32 cellular contexts compared by ENCODE assay signal in the genomic region with DNA sequence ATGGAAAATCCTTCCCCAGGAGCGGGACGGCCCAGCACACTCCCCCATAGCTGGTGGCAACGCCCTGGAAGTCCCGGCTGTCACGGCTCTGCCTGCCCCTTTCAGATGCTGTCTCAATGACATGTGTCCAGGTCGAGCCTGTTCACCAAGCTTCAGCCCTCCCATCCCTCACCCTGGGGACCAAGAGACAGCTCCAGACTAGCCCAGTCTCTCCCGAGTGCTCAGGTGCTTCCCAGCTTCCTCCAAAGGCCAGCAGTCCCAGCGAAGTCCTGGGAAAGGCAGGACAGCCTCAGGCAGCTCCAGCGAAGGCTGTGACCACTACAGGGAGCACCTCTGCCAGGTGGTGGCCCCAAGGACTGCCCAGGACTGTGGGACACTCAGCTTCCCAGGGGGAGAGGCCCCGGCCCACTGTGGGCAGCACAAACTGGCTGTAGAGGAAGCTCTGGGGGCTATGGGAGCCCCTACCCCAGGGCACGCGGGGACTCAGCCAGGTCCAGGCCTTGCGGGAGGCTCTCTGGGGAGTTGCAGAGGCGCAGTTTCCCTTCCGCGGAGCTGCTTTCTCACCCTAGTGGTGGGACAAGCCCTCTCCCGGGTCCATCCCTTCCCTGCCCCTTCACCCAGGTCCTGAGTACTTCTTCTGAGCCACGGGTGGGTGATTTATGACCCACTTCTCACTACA. TPM values are rescaled to one million over a fixed set of nuclear protein-coding genes. Genes with fewer than 3 reads are reported as not detected.
DNase-seq lines count a peak whose midpoint lies in the region; ATAC-seq, FAIRE-seq and TF ChIP-seq lines count a peak whose summit lies in the region.
"Had no signal": no experiment of that assay in that cellular context is flagged by ENCODE, and none has a peak within 500 bp of the region (broad histone marks: within the 10 kb centered on the region; RNA-seq: fewer than 3 reads in every experiment).

No MANE protein-coding gene starts in this region.

- intact Hi-C loops in HepG2 (cut with micrococcal nuclease; ENCODE audit: unreplicated experiment), result no loop called here
- intact Hi-C loops in right lobe of liver (cut with DNase I), result no loop called here

- H3K27me3 ChIP-seq in HepG2 (ENCODE audit: control insufficient read depth in 1 of 2, insufficient read depth in 2 of 2, low read length in 2 of 2) (peaks cover 0 to 15% of the 10 kb centered on the region in 2 experiments; a peak in 3 of 5 replicates), right lobe of liver (no peaks in the 10 kb centered on the region), H1 (replicated peaks in 1 of 4; ENCODE audit: control insufficient read depth in 3 of 4, extremely low read depth in 1 of 4, insufficient read depth in 3 of 4, low read length in 3 of 4) (no peaks in the 10 kb centered on the region)

- CTCF ChIA-PET in HepG2 (lab: Yijun Ruan, JAX; ENCODE audit: low intra/inter-chr PET ratio, low total read pairs), result no interaction called here
- CTCF ChIA-PET in H1 (lab: Charles Lee; ENCODE audit: partially characterized antibody), result interaction anchor here (0.5 to 2.1 kb wide), 20 partner anchors 9 to 135 kb away, joined by 3 to 18 read pairs (median 4); no protein-coding TSS in a partner anchor

- H2BK20ac ChIP-seq in H1 (ENCODE audit: low read length), result no peak overlapping the region

- H3K18ac ChIP-seq in H1 (ENCODE audit: extremely low read depth, low read length), result peak overlapping the region; percentile 32; the same call in 1 of the 2 replicates

- H4K8ac ChIP-seq in H1 (ENCODE audit: extremely low read depth, insufficient read depth, low read length), result peak overlapping the region; percentile 39; the same call in 1 of the 2 replicates

- TF ChIP-seq RAD21 in HepG2 (CRISPR knock-in tag; IDR thresholded peaks at IDR 0.05) (no peak), H1 (IDR thresholded peaks at IDR 0.05 in 1 of 2, conservative IDR thresholded peaks at IDR 0.05 in 1 of 2; ENCODE audit: low read depth in 2 of 2, low read length in 2 of 2) (no peak)

- H3K4me3 Mint-ChIP-seq in natural killer cell treated with Interleukin-12 subunit alpha and Interleukin-12 subunit beta and Interleukin-15 and Interleukin-18, amount 100 ng/mL, for 72 hours, result no peak overlapping the region
- H3K4me3 Mint-ChIP-seq: activated naive CD8-positive, alpha-beta T cell treated with anti-CD3 and anti-CD28 coated beads for 36 hours; CD4-positive, CD25-positive, alpha-beta regulatory T cell had no signal

- H3K14ac ChIP-seq in H1 (ENCODE audit: insufficient read length), result no peak overlapping the region

- H3K79me2 ChIP-seq in HepG2 (ENCODE audit: insufficient read depth, low read length) (no peaks in the 10 kb centered on the region), H1 (ENCODE audit: control insufficient read depth in 1 of 2, insufficient read depth in 2 of 2, low read length in 2 of 2) (no peaks in the 10 kb centered on the region)

- H2BK120ac ChIP-seq in H1 (replicated peaks; ENCODE audit: low read depth, low read length), result no peak overlapping the region

- H3K23me2 ChIP-seq in H1 (ENCODE audit: low read depth, low read length), result no peaks in the 10 kb centered on the region

- H3K27ac Mint-ChIP-seq in natural killer cell treated with Interleukin-12 subunit alpha and Interleukin-12 subunit beta and Interleukin-15 and Interleukin-18, amount 100 ng/mL, for 72 hours, result no peak overlapping the region
- no peak overlapping the region for H3K27ac Mint-ChIP-seq in activated naive CD4-positive, alpha-beta T cell treated with anti-CD3 and anti-CD28 coated beads, Interleukin-2, amount 50 U/mL, for 72 hours
- H3K27ac Mint-ChIP-seq: activated naive CD8-positive, alpha-beta T cell treated with anti-CD3 and anti-CD28 coated beads for 36 hours; CD4-positive, CD25-positive, alpha-beta regulatory T cell had no signal

- POLR2A ChIA-PET in HepG2 (lab: Yijun Ruan, JAX), result interaction anchor here (0.7 to 1.6 kb wide), 2 partner anchors 87 to 104 kb away, joined by 3 to 4 read pairs; no protein-coding TSS in a partner anchor
- POLR2A ChIA-PET in H1 (lab: Charles Lee; ENCODE audit: partially characterized antibody), result interaction anchor here (0.6 to 1.7 kb wide), 4 partner anchors 14 to 187 kb away, joined by 3 to 4 read pairs (median 4); no protein-coding TSS in a partner anchor

- no peak overlapping the region for H3K56ac ChIP-seq in H1 (replicated peaks; ENCODE audit: insufficient read length, low read depth, low read length)

- no peaks in the 10 kb centered on the region for H3K9me3 Mint-ChIP-seq in natural killer cell treated with Interleukin-12 subunit alpha and Interleukin-12 subunit beta and Interleukin-15 and Interleukin-18, amount 100 ng/mL, for 72 hours
- no peaks in the 10 kb centered on the region for H3K9me3 Mint-ChIP-seq in activated naive CD4-positive, alpha-beta T cell treated with anti-CD3 and anti-CD28 coated beads, Interleukin-2, amount 50 U/mL, for 72 hours
- H3K9me3 Mint-ChIP-seq: activated naive CD8-positive, alpha-beta T cell treated with anti-CD3 and anti-CD28 coated beads for 36 hours; CD4-positive, CD25-positive, alpha-beta regulatory T cell had no signal

- no peaks in the 10 kb centered on the region for H4K20me1 ChIP-seq in HepG2 (ENCODE audit: insufficient read depth, low read length)
- peaks cover 0 to 1% of the 10 kb centered on the region in 2 experiments for H4K20me1 ChIP-seq in H1 (replicated peaks in 1 of 2; ENCODE audit: control insufficient read depth in 1 of 2, insufficient read depth in 2 of 2, low read length in 2 of 2)

- no peaks in the 10 kb centered on the region for H3K4me1 Mint-ChIP-seq in natural killer cell treated with Interleukin-12 subunit alpha and Interleukin-12 subunit beta and Interleukin-15 and Interleukin-18, amount 100 ng/mL, for 72 hours (ENCODE audit: low read depth in 2 of 2)

- no peak overlapping the region for H3K4me3 ChIP-seq in HepG2 (replicated peaks in 1 of 3; ENCODE audit: insufficient read depth in 1 of 3, low read depth in 2 of 3, low read length in 3 of 3)
- H3K4me3 ChIP-seq in right lobe of liver, result no peak overlapping the region
- no peak overlapping the region for H3K4me3 ChIP-seq in H1 (ENCODE audit: extremely low read depth in 1 of 4, insufficient read depth in 2 of 4, low read depth in 3 of 4, low read length in 4 of 4)
- H3K4me3 ChIP-seq: HAP-1, prostate gland had no signal

- no peaks in the 10 kb centered on the region for H3K36me3 Mint-ChIP-seq in natural killer cell treated with Interleukin-12 subunit alpha and Interleukin-12 subunit beta and Interleukin-15 and Interleukin-18, amount 100 ng/mL, for 72 hours
- no peaks in the 10 kb centered on the region for H3K36me3 Mint-ChIP-seq in activated naive CD4-positive, alpha-beta T cell treated with anti-CD3 and anti-CD28 coated beads, Interleukin-2, amount 50 U/mL, for 72 hours
- H3K36me3 Mint-ChIP-seq: activated naive CD8-positive, alpha-beta T cell treated with anti-CD3 and anti-CD28 coated beads for 36 hours; CD4-positive, CD25-positive, alpha-beta regulatory T cell had no signal

- H3K4ac ChIP-seq in H1 (replicated peaks; ENCODE audit: insufficient read length, low read depth, low read length), result no peak overlapping the region

- peak overlapping the region; percentile 84; the same call in 1 of the 2 replicates for H2BK12ac ChIP-seq in H1 (ENCODE audit: low read depth, low read length)

- no peak overlapping the region for H2AFZ ChIP-seq in HepG2 (ENCODE audit: low read length)
- 0 out of 2 replicates have a peak overlapping the region, but pooled peaks have one; percentile 33 for H2AFZ ChIP-seq in H1 (ENCODE audit: low read length)

- ATAC-seq in HepG2 (peak; percentile 78), right lobe of liver (no peak), HG03045 (IDR thresholded peaks at IDR 0.05; ENCODE audit: unreplicated experiment) (no peak), HG02642 (IDR thresholded peaks at IDR 0.05; ENCODE audit: poor library complexity, unreplicated experiment) (no peak)
- ATAC-seq in natural killer cell treated with Interleukin-12 subunit alpha and Interleukin-12 subunit beta and Interleukin-15 and Interleukin-18, amount 100 ng/mL, for 72 hours, result peak; percentile 29 to 55
- no peak for ATAC-seq in activated naive CD4-positive, alpha-beta T cell treated with anti-CD3 and anti-CD28 coated beads, Interleukin-2, amount 50 U/mL, for 72 hours
- ATAC-seq: left lobe of liver had no signal

- no peak overlapping the region for H3K27ac ChIP-seq in HepG2 (ENCODE audit: extremely low read length, insufficient read depth, low read length)
- H3K27ac ChIP-seq in right lobe of liver, result no peak overlapping the region
- no peak overlapping the region for H3K27ac ChIP-seq in H1 (ENCODE audit: low read depth, low read length)
- H3K27ac ChIP-seq: neutrophil, prostate gland had no signal

- H3K27me3 Mint-ChIP-seq in natural killer cell treated with Interleukin-12 subunit alpha and Interleukin-12 subunit beta and Interleukin-15 and Interleukin-18, amount 100 ng/mL, for 72 hours, result peaks cover 0 to 2% of the 10 kb centered on the region in 2 donors
- H3K27me3 Mint-ChIP-seq: activated naive CD8-positive, alpha-beta T cell treated with anti-CD3 and anti-CD28 coated beads for 36 hours had no signal

- FAIRE-seq in HepG2 (lab: Jason Lieb, UNC) (no peak), H1 (lab: Jason Lieb, UNC) (no peak)
- FAIRE-seq: bronchial epithelial cell, D721Med, GM19239, RCC 7860 had no signal

- peak; percentile 29; the same call in 1 of the 2 replicates for TF ChIP-seq CTCF in HepG2 (CRISPR knock-in tag; IDR thresholded peaks at IDR 0.05)
- TF ChIP-seq CTCF in right lobe of liver (IDR thresholded peaks at IDR 0.05), result no peak
- peak in 1 of 3 experiments; percentile 10; a peak in 1 of 4 replicates for TF ChIP-seq CTCF in H1 (IDR thresholded peaks at IDR 0.05; ENCODE audit: control extremely low read depth in 1 of 3, insufficient read depth in 1 of 3, low read depth in 1 of 3, low read length in 3 of 3)

- DNase-seq in HepG2 (ENCODE audit: low spot score) (no peak), right lobe of liver (no peak), H1 (ENCODE audit: low read depth in 1 of 2, low spot score in 2 of 2) (no peak), NCI-H82 (lab: John Stamatoyannopoulos, UW) (no peak)
- no peak for DNase-seq in natural killer cell treated with Interleukin-12 subunit alpha and Interleukin-12 subunit beta and Interleukin-15 and Interleukin-18, amount 100 ng/mL, for 72 hours (ENCODE audit: low spot score)
- no peak for DNase-seq in activated naive CD4-positive, alpha-beta T cell treated with anti-CD3 and anti-CD28 coated beads, Interleukin-2, amount 50 U/mL, for 72 hours (ENCODE audit: low spot score in 2 of 2)
- DNase-seq: activated CD4-positive, alpha-beta T cell treated with anti-CD3 and anti-CD28 coated beads for 48 hours; activated CD8-positive, alpha-beta memory T cell treated with anti-CD3 and anti-CD28 coated beads for 24 hours; activated effector memory CD4-positive, alpha-beta T cell treated with anti-CD3 and anti-CD28 coated beads, Interleukin-2, amount 50 U/mL, for 16 hours; activated naive CD8-positive, alpha-beta T cell treated with anti-CD3 and anti-CD28 coated beads for 36 hours; activated T-cell treated with anti-CD3 and anti-CD28 coated beads, Interleukin-2, amount 50 U/mL, for 1 hour; anterior cingulate cortex; CD4-positive, CD25-positive, alpha-beta regulatory T cell; hippocampal formation; MV-4-11; NCI-H1436; NCI-H2081; NCI-H226; NCI-H526 treated with DMSO at 0.1 percent for 48 hours; SIG-M5; stimulated activated CD4-positive, alpha-beta T cell treated with anti-CD3 and anti-CD28 coated beads, Interleukin-4, amount 100 ng/mL, for 24 hours; substantia nigra had no signal

- H4K91ac ChIP-seq in H1 (replicated peaks; ENCODE audit: insufficient read length, low read length), result no peak overlapping the region

- H3K9me3 ChIP-seq in HepG2 (ENCODE audit: low read length), result no peaks in the 10 kb centered on the region
- H3K9me3 ChIP-seq in right lobe of liver, result no peaks in the 10 kb centered on the region
- H3K9me3 ChIP-seq in H1 (ENCODE audit: insufficient read depth in 2 of 2, low read depth in 1 of 2, low read length in 1 of 2), result no peaks in the 10 kb centered on the region
- H3K9me3 ChIP-seq: HAP-1, neutrophil, prostate gland had no signal

- no peak overlapping the region for H3K9ac ChIP-seq in HepG2 (ENCODE audit: insufficient read depth, low read depth, low read length)
- H3K9ac ChIP-seq in H1 (replicated peaks in 1 of 4; ENCODE audit: extremely low read depth in 1 of 4, low read depth in 3 of 4, low read length in 3 of 4), result no peak overlapping the region

- H3K4me1 ChIP-seq in HepG2 (ENCODE audit: insufficient read depth, low read length) (peaks cover 19% of the 10 kb centered on the region), right lobe of liver (peaks cover 0 to 12% (median 0%) of the 10 kb centered on the region in 4 donors), H1 (replicated peaks in 1 of 4; ENCODE audit: control insufficient read depth in 3 of 4, insufficient read depth in 4 of 4, low read length in 3 of 4) (peaks cover 0 to 5% (median 4%) of the 10 kb centered on the region in 4 experiments; a peak in 3 of 7 replicates)
- H3K4me1 ChIP-seq: HAP-1, prostate gland had no signal

- TF ChIP-seq POLR2A in HepG2 (IDR thresholded peaks at IDR 0.05; ENCODE audit: insufficient read depth in 1 of 2, low read depth in 2 of 2, low read length in 2 of 2) (no peak), right lobe of liver (IDR thresholded peaks at IDR 0.05) (no peak), H1 (IDR thresholded peaks at IDR 0.05; ENCODE audit: control extremely low read depth in 1 of 2, low read depth in 2 of 2, low read length in 2 of 2) (no peak)

- 3% methylated on average over 6 of the region's 18 CpGs for WGBS in HepG2 (ENCODE audit: low lambda C conversion rate)
- WGBS in right lobe of liver (ENCODE audit: insufficient coverage, low coverage, low lambda C conversion rate, missing lambda C conversion rate), result 31% methylated on average over 2 of the region's 18 CpGs
- 73% methylated on average over 15 of the region's 18 CpGs; no CpG with 5 or more reads in 1 of the 2 experiments for WGBS in H1 (ENCODE audit: extremely low coverage in 1 of 2, insufficient coverage in 1 of 2, insufficient read length in 1 of 2, insufficient replicate concordance in 2 of 2, low coverage in 1 of 2, low lambda C conversion rate in 2 of 2, missing lambda C conversion rate in 1 of 2), 2 experiments

- H2AK5ac ChIP-seq in H1 (ENCODE audit: low read depth, low read length), result no peak overlapping the region

- H3K4me2 ChIP-seq in HepG2 (ENCODE audit: low read depth, low read length), result peak overlapping the region; percentile 31; the same call in 1 of the 2 replicates
- no peak overlapping the region for H3K4me2 ChIP-seq in H1 (ENCODE audit: insufficient read depth in 1 of 2, low read depth in 2 of 2, low read length in 2 of 2)

- peak overlapping the region; percentile 72; the same call in 1 of the 2 replicates for H2BK15ac ChIP-seq in H1 (ENCODE audit: low read length)

- H3K79me1 ChIP-seq in H1 (ENCODE audit: low read depth, low read length), result no peaks in the 10 kb centered on the region

- H3K23ac ChIP-seq in H1 (ENCODE audit: insufficient read length), result no peak overlapping the region

- H2BK5ac ChIP-seq in H1 (ENCODE audit: low read depth, low read length), result peak overlapping the region; percentile 66; the same call in 1 of the 2 replicates

- in situ Hi-C loops in HepG2 (cut with HindIII; ENCODE audit: extremely low pct_ligation_motif_present, low pct_unique_long_range_greater_than_20kb), result no loop called here

- no TSS peak for BruUV-seq in HepG2 (replicated peaks; lab: Mats Ljungman, UMichigan)

- H3K36me3 ChIP-seq in HepG2 (replicated peaks in 1 of 2; ENCODE audit: control insufficient read depth in 1 of 2, insufficient read depth in 2 of 2, low read length in 2 of 2), result no peaks in the 10 kb centered on the region
- no peaks in the 10 kb centered on the region for H3K36me3 ChIP-seq in right lobe of liver
- no peaks in the 10 kb centered on the region for H3K36me3 ChIP-seq in H1 (ENCODE audit: control insufficient read depth in 2 of 4, insufficient read depth in 4 of 4, low read length in 3 of 4)
- H3K36me3 ChIP-seq: HAP-1, neutrophil, prostate gland had no signal

- no peak overlapping the region for H4K5ac ChIP-seq in H1 (ENCODE audit: insufficient read length, low read depth, low read length)

- TF ChIP-seq EP300 in HepG2 (IDR thresholded peaks at IDR 0.05; ENCODE audit: low read depth in 2 of 2, low read length in 2 of 2) (no peak), HepG2 (CRISPR knock-in tag; IDR thresholded peaks at IDR 0.05; ENCODE audit: borderline replicate concordance) (no peak), H1 (IDR thresholded peaks at IDR 0.05; ENCODE audit: borderline replicate concordance in 1 of 2, low read depth in 2 of 2, low read length in 2 of 2) (no peak)

RNA-seq across cellular contexts. Expression of a gene that starts 33.6 kb away (rescaled TPM):
- 0.45 and 0.46 TPM in 2 replicates for total RNA-seq in HepG2 (2016; rRNA removed; fragmentation: Illumina TruSeq; extraction: Trizol)
- total RNA-seq in HepG2 (2016; cell fraction: cytosol; rRNA removed; fragmentation: Illumina TruSeq; extraction: Trizol; ENCODE audit: low read depth), result not detected in 2 replicates
- total RNA-seq in HepG2 (2016; cell fraction: insoluble cytoplasmic fraction; rRNA removed; fragmentation: Illumina TruSeq; extraction: Trizol), result 0.45 and 0.67 TPM in 2 replicates
- total RNA-seq in HepG2 (2016; cell fraction: membrane; rRNA removed; fragmentation: Illumina TruSeq; extraction: Trizol), result 0.31 and 0.40 TPM in 2 replicates
- total RNA-seq in HepG2 (2016; cell fraction: nucleus; rRNA removed; fragmentation: Illumina TruSeq; extraction: Trizol), result 0.34 and 0.94 TPM in 2 replicates
- 0.91 and 1.5 TPM in 2 replicates for polyA plus RNA-seq in HepG2 (2011; rRNA removed)
- polyA plus RNA-seq in HepG2 (2011; cell fraction: cytosol; rRNA removed), result 0.28 and 0.81 TPM in 2 replicates
- 7.5 and 18.0 TPM in 2 replicates for polyA plus RNA-seq in HepG2 (2011; cell fraction: nucleus; rRNA removed)
- polyA plus RNA-seq in HepG2 (2012), result 0.36 and 0.61 TPM in 2 replicates
- polyA plus RNA-seq in HepG2 (2016; cell fraction: cytosol; fragmentation: Illumina TruSeq; extraction: Trizol; ENCODE audit: low read depth), result not detected in 2 replicates
- polyA plus RNA-seq in HepG2 (2016; cell fraction: insoluble cytoplasmic fraction; fragmentation: Illumina TruSeq; extraction: Trizol; ENCODE audit: low read depth), result 0.16 and 0.42 TPM in 2 replicates
- 0.18 and 0.23 TPM in 2 replicates for polyA plus RNA-seq in HepG2 (2016; cell fraction: membrane; fragmentation: Illumina TruSeq; extraction: Trizol; ENCODE audit: low read depth)
- polyA plus RNA-seq in HepG2 (2016; cell fraction: nucleus; fragmentation: Illumina TruSeq; extraction: Trizol; ENCODE audit: insufficient read depth, low read depth), result 0.83 and 1.8 TPM in 2 replicates
- 2.4 and 123 TPM in 2 replicates for polyA minus RNA-seq in HepG2 (2011; rRNA and poly(A)+ RNA removed; ENCODE audit: low replicate concordance)
- 0.79 and 1.2 TPM in 2 replicates for polyA minus RNA-seq in HepG2 (2011; cell fraction: cytosol; rRNA and poly(A)+ RNA removed)
- polyA minus RNA-seq in HepG2 (2011; cell fraction: nucleus; rRNA and poly(A)+ RNA removed), result 1.5 and 2.1 TPM in 2 replicates
- total RNA-seq in right lobe of liver, result 100 to 1,000 TPM in 1 of 6 experiments, 10 to 100 TPM in 5; 23.2 to 122 (median 32.6) TPM
- total RNA-seq in H1 (2021; fragmentation: NEBNext Ultra II Directional; extraction: Animal tissue kit (Norgen Biotek cat#: 25700)), result 28.3 and 33.3 TPM in 2 replicates
- polyA plus RNA-seq in H1 (2011; rRNA removed), result 34.5 and 37.6 TPM in 2 replicates
- 24.9 TPM for polyA plus RNA-seq in H1 (2011; cell fraction: cytosol; rRNA removed)
- polyA plus RNA-seq in H1 (2011; cell fraction: nucleus; rRNA removed), result 145 TPM
- 23.2 to 37.9 TPM (median 33.7 TPM) in 4 replicates for polyA plus RNA-seq in H1 (2012, experiment 1 of 2)
- polyA plus RNA-seq in H1 (2012, experiment 2 of 2), result 38.1 TPM
- polyA plus RNA-seq in H1 (2013, experiment 1 of 2), result 22.4 TPM
- polyA plus RNA-seq in H1 (2013, experiment 2 of 2), result 21.9 TPM
- 14.2 and 16.0 TPM in 2 replicates for polyA minus RNA-seq in H1 (2011; rRNA and poly(A)+ RNA removed)
- polyA minus RNA-seq in H1 (2011; cell fraction: cytosol; rRNA and poly(A)+ RNA removed), result 19.6 TPM
- polyA minus RNA-seq in H1 (2011; cell fraction: nucleus; rRNA and poly(A)+ RNA removed), result 16.3 TPM
- 1 to 10 TPM; 8.1 to 9.6 TPM for total RNA-seq in natural killer cell treated with Interleukin-12 subunit alpha and Interleukin-12 subunit beta and Interleukin-15 and Interleukin-18, amount 100 ng/mL, for 72 hours
- 1 to 10 TPM in 1 of 2 donors, under 1 TPM in 1; 0.80 to 2.1 TPM for total RNA-seq in activated naive CD4-positive, alpha-beta T cell treated with anti-CD3 and anti-CD28 coated beads, Interleukin-2, amount 50 U/mL, for 72 hours
- polyA plus RNA-seq: CD4-positive, CD25-positive, alpha-beta regulatory T cell had no signal

Comparison
In these comparisons a context has a peak if more than half of its experiments do, and no peak if none do; other contexts are left out.
1. ATAC-seq: peak in HepG2 (single experiment) and natural killer cell treated with Interleukin-12 subunit alpha and Interleukin-12 subunit beta and Interleukin-15 and Interleukin-18, amount 100 ng/mL, for 72 hours (2 of 2); none in right lobe of liver (0 of 4), HG03045 (single experiment), activated naive CD4-positive, alpha-beta T cell treated with anti-CD3 and anti-CD28 coated beads, Interleukin-2, amount 50 U/mL, for 72 hours (0 of 2) and HG02642 (single experiment).